Comparison of ENCODE assay signal across 8 cellular contexts in the genomic region with DNA sequence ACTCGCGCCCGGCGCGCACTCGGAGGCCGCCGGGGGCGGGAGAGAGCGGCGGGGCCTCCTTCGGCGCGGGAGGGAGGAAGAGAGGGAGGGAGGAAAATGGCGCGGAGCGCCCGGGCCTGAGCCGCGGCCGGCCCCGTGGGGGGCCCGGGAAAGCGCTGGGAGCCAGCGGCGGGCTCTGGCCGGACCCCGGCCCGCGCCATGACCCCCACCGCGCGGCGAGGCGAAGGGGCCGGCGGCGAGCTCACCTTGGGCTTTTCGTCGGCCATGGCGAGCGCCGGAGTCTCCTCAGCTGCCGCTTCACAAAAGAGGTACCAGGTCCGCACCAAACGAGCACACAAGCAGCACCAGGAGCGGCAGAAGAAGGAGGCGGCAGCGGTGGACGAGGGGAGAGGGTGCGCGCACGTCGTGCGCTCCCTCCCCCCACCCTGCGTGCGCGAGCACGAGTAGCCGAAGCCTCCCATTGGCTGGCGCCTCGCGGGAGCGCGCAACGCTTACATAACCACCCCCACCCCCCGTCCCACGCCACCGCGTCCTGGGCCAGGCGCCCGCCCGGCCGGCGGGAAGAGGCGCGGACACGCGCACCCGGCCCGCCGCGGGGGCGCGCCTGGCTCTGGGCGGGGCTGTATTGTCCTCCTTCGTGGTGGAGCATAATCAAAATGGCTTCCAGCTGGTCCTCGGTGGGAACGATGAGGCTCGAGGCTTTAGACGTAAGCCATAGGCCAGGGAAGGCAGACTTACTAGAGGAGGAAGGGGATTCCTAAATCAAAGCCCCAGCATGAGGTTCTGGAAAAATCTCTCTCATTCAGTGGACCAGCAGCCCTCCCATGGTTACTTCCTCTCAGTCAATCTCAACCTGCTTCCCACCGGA. TPM values are rescaled to one million over a fixed set of nuclear protein-coding genes. Genes with fewer than 3 reads are reported as not detected.
DNase-seq lines count a peak whose midpoint lies in the region; TF ChIP-seq lines count a peak whose summit lies in the region.

TSS of gene SUMO2 (minus strand) at position 391 of the 868 bp plus-strand sequence. CDS start at position 266, 125 bp downstream.

- DNase-seq in GDM1 (lab: John Stamatoyannopoulos, UW), result peak; percentile 95
- DNase-seq in HAP-1 (ENCODE audit: low spot score in 2 of 2), result peak; percentile 79 to 96
- DNase-seq in MM.1S, result peak; percentile 95
- peak; percentile 67 for DNase-seq in SHP77 treated with DMSO at 0.1 percent for 48 hours (lab: John Stamatoyannopoulos, UW)
- peak; percentile 94 for DNase-seq in activated gamma-delta T cell treated with Interleukin-2 at 50 U/mL for 16 hours
- peak; percentile 96 to 98 for DNase-seq in foreskin fibroblast
- DNase-seq in neural progenitor cell (ENCODE audit: low spot score), result peak; percentile 99

- H3K9me3 ChIP-seq in HAP-1, result no peaks in the 10 kb centered on the region
- no peaks in the 10 kb centered on the region for H3K9me3 ChIP-seq in MM.1S (replicated peaks; ENCODE audit: insufficient read depth, low read length)
- no peaks in the 10 kb centered on the region for H3K9me3 ChIP-seq in neural progenitor cell (ENCODE audit: low read depth)
- H3K9me3 ChIP-seq in stomach smooth muscle (ENCODE audit: control insufficient read depth in 2 of 2, low read length in 2 of 2), result no peaks in the 10 kb centered on the region

- no peaks in the 10 kb centered on the region for H3K27me3 ChIP-seq in HAP-1 (ENCODE audit: low read depth)
- no peaks in the 10 kb centered on the region for H3K27me3 ChIP-seq in MM.1S (replicated peaks; ENCODE audit: insufficient read depth, low read length)
- no peaks in the 10 kb centered on the region for H3K27me3 ChIP-seq in neural progenitor cell
- H3K27me3 ChIP-seq in stomach smooth muscle (ENCODE audit: control insufficient read depth in 1 of 2, insufficient read depth in 2 of 2, low read length in 2 of 2), result no peaks in the 10 kb centered on the region

- peaks cover 37% of the 10 kb centered on the region for H3K36me3 ChIP-seq in HAP-1 (replicated peaks)
- peaks cover 11% of the 10 kb centered on the region for H3K36me3 ChIP-seq in MM.1S (replicated peaks; ENCODE audit: insufficient read depth, low read length)
- H3K36me3 ChIP-seq in neural progenitor cell, result peaks cover 11% of the 10 kb centered on the region
- H3K36me3 ChIP-seq in stomach smooth muscle (ENCODE audit: control insufficient read depth in 2 of 2, insufficient read depth in 2 of 2, low read length in 2 of 2), result peaks cover 2 to 3% of the 10 kb centered on the region in 2 donors

- no peaks in the 10 kb centered on the region for H3K27me3 Mint-ChIP-seq in neural progenitor cell (ENCODE audit: insufficient read depth, low read depth)

- no peaks in the 10 kb centered on the region for H3K9me2 ChIP-seq in MM.1S (replicated peaks; ENCODE audit: insufficient read depth, low read length)

- H3F3A ChIP-seq in MM.1S (ENCODE audit: insufficient read depth, low read length) (peaks cover 15% of the 10 kb centered on the region; the same call in 1 of the 2 replicates), neural progenitor cell (ENCODE audit: low read depth) (peaks cover 33% of the 10 kb centered on the region)

- H3K36me3 Mint-ChIP-seq in neural progenitor cell, result peaks cover 9% of the 10 kb centered on the region

- H3K27ac ChIP-seq in MM.1S (ENCODE audit: low read length), result peak within 1 kb of the TSS; percentile 95
- H3K27ac ChIP-seq in neural progenitor cell, result peak within 1 kb of the TSS; percentile 100
- peak within 1 kb of the TSS; percentile 94 for H3K27ac ChIP-seq in stomach smooth muscle (ENCODE audit: low read length)

- H2AFZ ChIP-seq in MM.1S (ENCODE audit: low read length) (peak within 1 kb of the TSS; percentile 97), neural progenitor cell (replicated peaks) (peak within 1 kb of the TSS; percentile 77)

- H3K4me3 ChIP-seq in HAP-1, result peak within 1 kb of the TSS; percentile 94
- H3K4me3 ChIP-seq in MM.1S (ENCODE audit: low read length), result peak within 1 kb of the TSS; percentile 85
- peak within 1 kb of the TSS; percentile 71 to 93 for H3K4me3 ChIP-seq in foreskin fibroblast (ENCODE audit: low read depth in 1 of 2, low read length in 2 of 2)
- peak within 1 kb of the TSS; percentile 85 for H3K4me3 ChIP-seq in neural progenitor cell
- H3K4me3 ChIP-seq in stomach smooth muscle (ENCODE audit: low read length in 2 of 2), result peak within 1 kb of the TSS; percentile 90

- H3K4me3 Mint-ChIP-seq in neural progenitor cell, result peak within 1 kb of the TSS; percentile 91

- H3K9ac ChIP-seq in MM.1S (ENCODE audit: low read length) (peak within 1 kb of the TSS; percentile 86), neural progenitor cell (peak within 1 kb of the TSS; percentile 97), stomach smooth muscle (ENCODE audit: low read length in 2 of 2) (peak within 1 kb of the TSS; percentile 86 to 93)

- peaks cover 47% of the 10 kb centered on the region for H3K79me2 ChIP-seq in MM.1S (ENCODE audit: low read length)
- H3K79me2 ChIP-seq in neural progenitor cell (ENCODE audit: low read depth), result peaks cover 55% of the 10 kb centered on the region

- H3K4me1 ChIP-seq in HAP-1 (peaks cover 15% of the 10 kb centered on the region), MM.1S (ENCODE audit: low read length) (peaks cover 8% of the 10 kb centered on the region; the same call in 1 of the 2 replicates), neural progenitor cell (peaks cover 10% of the 10 kb centered on the region), stomach smooth muscle (ENCODE audit: control insufficient read depth, insufficient read depth, low read length) (peaks cover 17% of the 10 kb centered on the region)

- H4K20me1 ChIP-seq in MM.1S (ENCODE audit: insufficient read depth, low read length) (peaks cover 6% of the 10 kb centered on the region; the same call in 1 of the 2 replicates), neural progenitor cell (ENCODE audit: low read depth) (peaks cover 44% of the 10 kb centered on the region)

- peak within 1 kb of the TSS; percentile 98 for H3K27ac Mint-ChIP-seq in neural progenitor cell

- H3K9me3 Mint-ChIP-seq in neural progenitor cell, result no peaks in the 10 kb centered on the region

- in situ Hi-C loops in HAP-1 (cut with MboI; ENCODE audit: low sequenced_read_pairs), result no loop called here

- no peak; the same call in 1 of the 2 replicates for TF ChIP-seq CTCF in MM.1S (IDR thresholded peaks at IDR 0.05; ENCODE audit: low read length)
- TF ChIP-seq CTCF in foreskin fibroblast (IDR thresholded peaks at IDR 0.05; ENCODE audit: low read depth, low read length), result peak; percentile 31
- no peak for TF ChIP-seq CTCF in neural progenitor cell (IDR thresholded peaks at IDR 0.05)

- H3K4me1 Mint-ChIP-seq in neural progenitor cell, result peaks cover 20% of the 10 kb centered on the region

- peak within 1 kb of the TSS; percentile 95 for H3K4me2 ChIP-seq in MM.1S (ENCODE audit: low read depth, low read length)
- peak within 1 kb of the TSS; percentile 99 for H3K4me2 ChIP-seq in neural progenitor cell

RNA-seq across cellular contexts. Expression of gene SUMO2, which starts in this region (rescaled TPM):
- total RNA-seq in neural progenitor cell (ENCODE audit: low replicate concordance), result 250 and 372 TPM in 2 replicates

Comparison
In these comparisons a context has a peak if more than half of its experiments do, and no peak if none do; other contexts are left out.
1. Peak in every context shown above with its lines: DNase-seq, H3K4me3 ChIP-seq and H3K27ac ChIP-seq.